In genomic region chr3:157572559-157573270, GRCh38 we compare ENCODE assay signal across 7 cellular contexts.
DNase-seq lines count a peak whose midpoint lies in the region; ATAC-seq and TF ChIP-seq lines count a peak whose summit lies in the region.

No MANE protein-coding gene starts in this region.

- dilution Hi-C loops in mammary epithelial cell (cut with HindIII; ENCODE audit: low sequenced_read_pairs) = no loop called here

- no peaks in the 10 kb centered on the region for H3K27me3 ChIP-seq in mammary epithelial cell (ENCODE audit: insufficient read depth, low read length)

- H3K27ac Mint-ChIP-seq in T-helper 17 cell = no peak overlapping the region

- in situ Hi-C loops in mammary epithelial cell (cut with MboI; ENCODE audit: low sequenced_read_pairs in 2 of 2) = no loop called here

- no TSS peak for BruUV-seq in mammary epithelial cell (replicated peaks; lab: Mats Ljungman, UMichigan)

- H3K36me3 ChIP-seq in mammary epithelial cell (ENCODE audit: insufficient read depth, low read length) = no peaks in the 10 kb centered on the region

- peaks cover 22% of the 10 kb centered on the region for H3K27me3 Mint-ChIP-seq in T-helper 17 cell

- intact Hi-C loops in mammary epithelial cell (cut with micrococcal nuclease) = loop anchor here (1.0 kb wide), 2 partner anchors 40 to 368 kb away; no protein-coding TSS in a partner anchor

- H3K79me2 ChIP-seq in mammary epithelial cell (ENCODE audit: insufficient read depth, low read length) = no peaks in the 10 kb centered on the region

- peak; percentile 76 to 80 for TF ChIP-seq CTCF in mammary epithelial cell (conservative IDR thresholded peaks at IDR 0.05 in 1 of 2, IDR thresholded peaks at IDR 0.05 in 1 of 2; ENCODE audit: extremely low read depth in 1 of 2, insufficient read depth in 1 of 2, low read depth in 1 of 2, low read length in 2 of 2)

- H3K4me1 Mint-ChIP-seq in T-helper 17 cell = peaks cover 3% of the 10 kb centered on the region

- CTCF ChIA-PET in mammary epithelial cell (lab: Charles Lee; ENCODE audit: low non-redundant PET) = interaction anchor here (0.5 to 1.4 kb wide), 4 partner anchors 40 to 959 kb away, joined by 4 to 26 read pairs (median 5); no protein-coding TSS in a partner anchor

- no peaks in the 10 kb centered on the region for H3K36me3 Mint-ChIP-seq in T-helper 17 cell (ENCODE audit: low read depth)

- WGBS in mammary epithelial cell (ENCODE audit: low coverage, missing lambda C conversion rate) = 56% methylated on average over 8 of the region's 8 CpGs

- no peak overlapping the region for H3K4me2 ChIP-seq in mammary epithelial cell (ENCODE audit: insufficient read depth, low read depth, low read length)

- no peaks in the 10 kb centered on the region for H3K4me1 ChIP-seq in mammary epithelial cell (ENCODE audit: insufficient read depth, low read length)

- no peak overlapping the region for H2AFZ ChIP-seq in mammary epithelial cell (ENCODE audit: low read depth, low read length)

- H3K4me3 Mint-ChIP-seq in T-helper 17 cell = no peak overlapping the region

- H3K9ac ChIP-seq in mammary epithelial cell (ENCODE audit: insufficient read depth, low read length) = no peak overlapping the region

- no peaks in the 10 kb centered on the region for H4K20me1 ChIP-seq in mammary epithelial cell (ENCODE audit: insufficient read depth, low read length)

- H3K27ac ChIP-seq in mammary epithelial cell (ENCODE audit: insufficient read depth, low read depth, low read length) = no peak overlapping the region

- DNase-seq in Daoy (ENCODE audit: low read depth) = peak; percentile 61
- DNase-seq in NCI-H774 (lab: John Stamatoyannopoulos, UW) = peak; percentile 12
- peak; percentile 32 for DNase-seq in mammary epithelial cell
- DNase-seq in left lobe of liver (ENCODE audit: low spot score) = no peak
- DNase-seq in T-helper 17 cell = no peak

- peak; percentile 72 for ATAC-seq in GM19438 (IDR thresholded peaks at IDR 0.05; ENCODE audit: low read depth, unreplicated experiment)
- peak; percentile 68 for ATAC-seq in HG03565 (IDR thresholded peaks at IDR 0.05; ENCODE audit: unreplicated experiment)
- peak; percentile 89 for ATAC-seq in left lobe of liver
- ATAC-seq in T-helper 17 cell = no peak

- H3K9me3 ChIP-seq in mammary epithelial cell (replicated peaks; ENCODE audit: insufficient read depth, low read length) = no peaks in the 10 kb centered on the region
- no peaks in the 10 kb centered on the region for H3K9me3 ChIP-seq in T-helper 17 cell (ENCODE audit: control insufficient read depth, low read length, poor library complexity, severe bottlenecking)

- H3K4me3 ChIP-seq in mammary epithelial cell (replicated peaks in 1 of 3; ENCODE audit: insufficient read depth in 1 of 3, low read depth in 2 of 3, low read length in 3 of 3) = no peak overlapping the region

Comparison
In these comparisons a context has a peak if more than half of its experiments do, and no peak if none do; other contexts are left out.
1. DNase-seq: peak in Daoy (single experiment), NCI-H774 (single experiment) and mammary epithelial cell (single experiment); none in left lobe of liver (single experiment) and T-helper 17 cell (0 of 3).